ENCODE assay signal across 8 cellular contexts in genomic region chr2:209425082-209426071, GRCh38. TPM values are rescaled to one million over a fixed set of nuclear protein-coding genes. Genes with fewer than 3 reads are reported as not detected.
DNase-seq lines count a peak whose midpoint lies in the region; ATAC-seq and TF ChIP-seq lines count a peak whose summit lies in the region.

No MANE protein-coding gene starts in this region.

- peak; percentile 38 for ATAC-seq in GM18508 (IDR thresholded peaks at IDR 0.05; ENCODE audit: insufficient read depth, unreplicated experiment)
- ATAC-seq in IMR-90 (ENCODE audit: low read depth) = no peak
- ATAC-seq in naive thymus-derived CD8-positive, alpha-beta T cell = no peak

- H3K4me2 ChIP-seq in BLaER1 treated with 17β-estradiol and CSF1 and Interleukin-3, amounts not matched to agents 10 nM and 100 nM = peak overlapping the region; percentile 92 to 99 (median 98)
- H3K4me2 ChIP-seq in IMR-90 (ENCODE audit: low read depth, low read length) = peak overlapping the region; percentile 99
- peak overlapping the region; percentile 92 for H3K4me2 ChIP-seq in OCI-LY1 (ENCODE audit: low read length)

- no peaks in the 10 kb centered on the region for H3K36me3 Mint-ChIP-seq in endodermal cell (ENCODE audit: low read depth)
- no peaks in the 10 kb centered on the region for H3K36me3 Mint-ChIP-seq in naive thymus-derived CD8-positive, alpha-beta T cell

- no peaks in the 10 kb centered on the region for H3K9me1 ChIP-seq in IMR-90 (ENCODE audit: insufficient read depth, low read length)

- intact Hi-C loops in IMR-90 (cut with micrococcal nuclease) (loop anchor here (1.0 to 2.0 kb wide), 5 partner anchors 91 to 773 kb away; no protein-coding TSS in a partner anchor), colonic mucosa (cut with DNase I) (loop anchor here (10.0 kb wide), 1 partner anchor 149 kb away; no protein-coding TSS in a partner anchor)

- no peaks in the 10 kb centered on the region for H4K20me1 ChIP-seq in BLaER1 treated with 17β-estradiol and CSF1 and Interleukin-3, amounts not matched to agents 10 nM and 100 nM
- no peaks in the 10 kb centered on the region for H4K20me1 ChIP-seq in IMR-90 (ENCODE audit: insufficient read depth, low read length)
- no peaks in the 10 kb centered on the region for H4K20me1 ChIP-seq in OCI-LY1 (ENCODE audit: insufficient read depth, low read length)

- H3K18ac ChIP-seq in IMR-90 (ENCODE audit: low read depth, low read length) = no peak overlapping the region

- peak; percentile 66 for TF ChIP-seq RAD21 in IMR-90 (IDR thresholded peaks at IDR 0.05; ENCODE audit: low read length)

- no peak overlapping the region for H2AFZ ChIP-seq in IMR-90 (replicated peaks; ENCODE audit: low read length, poor library complexity)
- H2AFZ ChIP-seq in OCI-LY1 (ENCODE audit: low read length) = no peak overlapping the region

- peak overlapping the region; percentile 58 for H3K4me3 Mint-ChIP-seq in endodermal cell
- H3K4me3 Mint-ChIP-seq in naive thymus-derived CD8-positive, alpha-beta T cell = peak overlapping the region in 9 of 10 donors; percentile 74 to 85 (median 80)

- H4K5ac ChIP-seq in IMR-90 (ENCODE audit: low read depth, low read length) = no peak overlapping the region

- H3K56ac ChIP-seq in IMR-90 (ENCODE audit: extremely low read depth, insufficient read depth, low read length) = no peak overlapping the region

- no peak overlapping the region for H2AK5ac ChIP-seq in IMR-90 (ENCODE audit: low read depth, low read length)

- H3F3A ChIP-seq in OCI-LY1 (ENCODE audit: insufficient read depth, low read length) = no peaks in the 10 kb centered on the region

- no peak overlapping the region for H2BK15ac ChIP-seq in IMR-90 (ENCODE audit: low read depth, low read length)

- no peak overlapping the region for H3K4ac ChIP-seq in IMR-90 (ENCODE audit: low read depth, low read length)

- POLR2A ChIA-PET in IMR-90 (lab: Charles Lee; ENCODE audit: unreplicated experiment) = no interaction called here
- POLR2A ChIA-PET in naive thymus-derived CD8-positive, alpha-beta T cell (lab: Charles Lee) = no interaction called here

- H4K8ac ChIP-seq in IMR-90 (ENCODE audit: low read depth in 2 of 2, low read length in 2 of 2) = no peak overlapping the region

- TF ChIP-seq CTCF in IMR-90 (conservative IDR thresholded peaks at IDR 0.05; ENCODE audit: low read depth, low read length) (peak; percentile 65), OCI-LY1 (IDR thresholded peaks at IDR 0.05; ENCODE audit: low read length) (peak; percentile 60), endodermal cell (conservative IDR thresholded peaks at IDR 0.05) (peak; percentile 73), colonic mucosa (IDR thresholded peaks at IDR 0.05) (no peak)

- H3K27me3 ChIP-seq in BLaER1 treated with 17β-estradiol and CSF1 and Interleukin-3, amounts not matched to agents 10 nM and 100 nM = no peaks in the 10 kb centered on the region
- no peaks in the 10 kb centered on the region for H3K27me3 ChIP-seq in IMR-90 (ENCODE audit: control insufficient read depth, insufficient read depth, low read length)
- H3K27me3 ChIP-seq in OCI-LY1 (ENCODE audit: insufficient read depth, low read length) = no peaks in the 10 kb centered on the region
- peaks cover 25% of the 10 kb centered on the region for H3K27me3 ChIP-seq in endodermal cell (ENCODE audit: control insufficient read depth, insufficient read depth, low read length, poor library complexity, severe bottlenecking)
- no peaks in the 10 kb centered on the region for H3K27me3 ChIP-seq in colonic mucosa

- no peak overlapping the region for H3K23ac ChIP-seq in IMR-90 (ENCODE audit: low read depth, low read length)

- no peaks in the 10 kb centered on the region for H3K9me3 Mint-ChIP-seq in endodermal cell
- peaks cover 0 to 4% (median 0%) of the 10 kb centered on the region in 9 donors for H3K9me3 Mint-ChIP-seq in naive thymus-derived CD8-positive, alpha-beta T cell

- H3K4me1 ChIP-seq in BLaER1 treated with 17β-estradiol and CSF1 and Interleukin-3, amounts not matched to agents 10 nM and 100 nM = peaks cover 13 to 23% (median 17%) of the 10 kb centered on the region in 10 experiments; a peak in 19 of 20 replicates
- H3K4me1 ChIP-seq in IMR-90 (ENCODE audit: control insufficient read depth, insufficient read depth, low read length) (peaks cover 3% of the 10 kb centered on the region; the same call in 1 of the 2 replicates), OCI-LY1 (ENCODE audit: insufficient read depth, low read length, severe bottlenecking) (peaks cover 45% of the 10 kb centered on the region), endodermal cell (ENCODE audit: control insufficient read depth, insufficient read depth, low read length) (no peaks in the 10 kb centered on the region), colonic mucosa (no peaks in the 10 kb centered on the region)

- H3K9me3 ChIP-seq in BLaER1 treated with 17β-estradiol and CSF1 and Interleukin-3, amounts not matched to agents 10 nM and 100 nM (replicated peaks in 1 of 11) = no peaks in the 10 kb centered on the region
- H3K9me3 ChIP-seq in IMR-90 (ENCODE audit: control insufficient read depth, insufficient read depth, low read length) (no peaks in the 10 kb centered on the region), OCI-LY1 (ENCODE audit: low read length) (no peaks in the 10 kb centered on the region), endodermal cell (ENCODE audit: control insufficient read depth, low read length) (no peaks in the 10 kb centered on the region), colonic mucosa (no peaks in the 10 kb centered on the region)

- H2BK20ac ChIP-seq in IMR-90 (ENCODE audit: low read depth, low read length) = no peak overlapping the region

- peak overlapping the region in 8 of 10 experiments; percentile 73 to 92 (median 82); a peak in 16 of 20 replicates for H3K4me3 ChIP-seq in BLaER1 treated with 17β-estradiol and CSF1 and Interleukin-3, amounts not matched to agents 10 nM and 100 nM
- H3K4me3 ChIP-seq in IMR-90 (ENCODE audit: insufficient read depth, low read depth, low read length) = no peak overlapping the region
- peak overlapping the region; percentile 89 for H3K4me3 ChIP-seq in OCI-LY1 (ENCODE audit: low read depth, low read length, poor library complexity, severe bottlenecking)
- peak overlapping the region; percentile 81 for H3K4me3 ChIP-seq in endodermal cell (ENCODE audit: low read length)
- H3K4me3 ChIP-seq in colonic mucosa = no peak overlapping the region

- H3K9me2 ChIP-seq in OCI-LY1 (ENCODE audit: low read depth, low read length) = no peaks in the 10 kb centered on the region

- H3K9ac ChIP-seq in BLaER1 treated with 17β-estradiol and CSF1 and Interleukin-3, amounts not matched to agents 10 nM and 100 nM = peak overlapping the region in 9 of 11 experiments; percentile 58 to 81 (median 74); a peak in 15 of 22 replicates
- H3K9ac ChIP-seq in IMR-90 (ENCODE audit: low read depth, low read length) = no peak overlapping the region
- H3K9ac ChIP-seq in OCI-LY1 (ENCODE audit: low read length) = peak overlapping the region; percentile 73
- no peak overlapping the region for H3K9ac ChIP-seq in endodermal cell (ENCODE audit: extremely low read depth, low read length, poor library complexity, severe bottlenecking)
- H3K9ac ChIP-seq in colonic mucosa (ENCODE audit: low read depth in 2 of 2, low read length in 2 of 2) = no peak overlapping the region

- H3K79me1 ChIP-seq in IMR-90 (ENCODE audit: low read depth in 1 of 2, low read length in 2 of 2) = no peaks in the 10 kb centered on the region

- BruUV-seq in IMR-90 (replicated peaks; lab: Mats Ljungman, UMichigan) = no TSS peak

- peak; percentile 41 for DNase-seq in IMR-90
- peak; percentile 49 for DNase-seq in endodermal cell
- no peak for DNase-seq in naive thymus-derived CD8-positive, alpha-beta T cell
- no peak for DNase-seq in GM19240 (ENCODE audit: insufficient read length, low spot score)
- no peak for DNase-seq in colonic mucosa

- H3K36me3 ChIP-seq in BLaER1 treated with 17β-estradiol and CSF1 and Interleukin-3, amounts not matched to agents 10 nM and 100 nM = no peaks in the 10 kb centered on the region
- H3K36me3 ChIP-seq in IMR-90 (ENCODE audit: control insufficient read depth, insufficient read depth, low read length) = no peaks in the 10 kb centered on the region
- no peaks in the 10 kb centered on the region for H3K36me3 ChIP-seq in OCI-LY1 (ENCODE audit: insufficient read depth, low read length)
- H3K36me3 ChIP-seq in endodermal cell (ENCODE audit: control insufficient read depth, insufficient read depth, low read length) = no peaks in the 10 kb centered on the region
- H3K36me3 ChIP-seq in colonic mucosa = no peaks in the 10 kb centered on the region

- H4K91ac ChIP-seq in IMR-90 (ENCODE audit: insufficient read depth, low read depth, low read length) = no peak overlapping the region

- in situ Hi-C loops in IMR-90 (cut with MboI; ENCODE audit: low sequenced_read_pairs) = loop anchor here (5.0 kb wide), 1 partner anchor 127 kb away; no protein-coding TSS in a partner anchor

- H3K14ac ChIP-seq in IMR-90 (replicated peaks; ENCODE audit: low read depth, low read length) = no peak overlapping the region

- H3K27ac ChIP-seq in BLaER1 treated with 17β-estradiol and CSF1 and Interleukin-3, amounts not matched to agents 10 nM and 100 nM = peak overlapping the region in 1 of 11 experiments; percentile 62; a peak in 1 of 22 replicates
- H3K27ac ChIP-seq in IMR-90 (ENCODE audit: insufficient read depth, low read length) (no peak overlapping the region), OCI-LY1 (ENCODE audit: low read depth, low read length, poor library complexity, severe bottlenecking) (peak overlapping the region; percentile 49), endodermal cell (ENCODE audit: low read depth, low read length) (peak overlapping the region; percentile 77), colonic mucosa (no peak overlapping the region)

- H3K27ac Mint-ChIP-seq in endodermal cell = no peak overlapping the region
- H3K27ac Mint-ChIP-seq in naive thymus-derived CD8-positive, alpha-beta T cell = no peak overlapping the region

- peaks cover 10% of the 10 kb centered on the region for H3K4me1 Mint-ChIP-seq in endodermal cell
- peaks cover 10 to 21% (median 17%) of the 10 kb centered on the region in 4 donors for H3K4me1 Mint-ChIP-seq in naive thymus-derived CD8-positive, alpha-beta T cell

- no peak overlapping the region for H2BK5ac ChIP-seq in IMR-90 (ENCODE audit: low read depth, low read length, poor library complexity, severe bottlenecking)

- TF ChIP-seq POLR2A in IMR-90 (IDR thresholded peaks at IDR 0.05; ENCODE audit: low read depth, low read length) = no peak

- H3K79me2 ChIP-seq in OCI-LY1 (ENCODE audit: insufficient read depth, low read length) = peaks cover 28% of the 10 kb centered on the region; the same call in 1 of the 2 replicates

- WGBS in IMR-90 (ENCODE audit: extremely low coverage in 2 of 2, insufficient read length in 1 of 2), 2 experiments = no CpG with 5 or more reads among the region's 7 CpGs
- 17 to 47% methylated on average over 3 to 6 of the region's 7 CpGs for WGBS in endodermal cell (ENCODE audit: insufficient coverage in 1 of 2, insufficient read length in 1 of 2), 2 experiments

- H3K27me3 Mint-ChIP-seq in endodermal cell (ENCODE audit: insufficient read depth) = peaks cover 41% of the 10 kb centered on the region
- H3K27me3 Mint-ChIP-seq in naive thymus-derived CD8-positive, alpha-beta T cell = peaks cover 20 to 36% (median 31%) of the 10 kb centered on the region in 5 donors

- H2BK120ac ChIP-seq in IMR-90 (ENCODE audit: low read depth, low read length) = no peak overlapping the region

- CTCF ChIA-PET in IMR-90 (lab: Yijun Ruan, JAX) = interaction anchor here (0.6 to 2.6 kb wide), 8 partner anchors 8 to 130 kb away, joined by 3 to 18 read pairs (median 3); no protein-coding TSS in a partner anchor

- dilution Hi-C loops in IMR-90 (cut with HindIII; ENCODE audit: low sequenced_read_pairs, unreplicated experiment) = no loop called here

- no peak overlapping the region for H2AK9ac ChIP-seq in IMR-90 (replicated peaks; ENCODE audit: low read depth, low read length, poor library complexity)

RNA-seq across cellular contexts. Expression of gene MAP2, which starts 1.5 kb away (rescaled TPM):
- 0.28 and 0.36 TPM in 2 replicates for total RNA-seq in IMR-90 (2012; rRNA removed)
- 0.26 and 0.29 TPM in 2 replicates for polyA plus RNA-seq in IMR-90 (2012; rRNA removed)
- polyA plus RNA-seq in IMR-90 (2012; cell fraction: cytosol; rRNA removed) = 0.04 and 0.26 TPM in 2 replicates
- 0.26 and 0.42 TPM in 2 replicates for polyA plus RNA-seq in IMR-90 (2012; cell fraction: nucleus; rRNA removed; ENCODE audit: low replicate concordance)
- 1 to 10 TPM; 1.8 TPM for total RNA-seq in endodermal cell
- 172 TPM for polyA plus RNA-seq in endodermal cell (2013, experiment 1 of 2)
- 153 TPM for polyA plus RNA-seq in endodermal cell (2013, experiment 2 of 2)
- total RNA-seq in naive thymus-derived CD8-positive, alpha-beta T cell = under 1 TPM; 0.26 to 0.47 TPM
- not detected for polyA plus RNA-seq in naive thymus-derived CD8-positive, alpha-beta T cell
- total RNA-seq in colonic mucosa = 1 to 10 TPM in 1 of 2 donors, under 1 TPM in 1; 0.84 to 1.4 TPM

Comparison
In these comparisons a context has a peak if more than half of its experiments do, and no peak if none do; other contexts are left out.
1. H3K27ac ChIP-seq: peak in OCI-LY1 (single experiment) and endodermal cell (single experiment); none in IMR-90 (single experiment) and colonic mucosa (single experiment).
2. H3K4me3 ChIP-seq: peak in BLaER1 treated with 17β-estradiol and CSF1 and Interleukin-3, amounts not matched to agents 10 nM and 100 nM (8 of 10), OCI-LY1 (single experiment) and endodermal cell (single experiment); none in IMR-90 (single experiment) and colonic mucosa (single experiment).
3. H3K9ac ChIP-seq: peak in BLaER1 treated with 17β-estradiol and CSF1 and Interleukin-3, amounts not matched to agents 10 nM and 100 nM (9 of 11) and OCI-LY1 (single experiment); none in IMR-90 (single experiment), endodermal cell (single experiment) and colonic mucosa (0 of 2).
4. DNase-seq: peak in IMR-90 (single experiment) and endodermal cell (single experiment); none in naive thymus-derived CD8-positive, alpha-beta T cell (0 of 10), GM19240 (single experiment) and colonic mucosa (single experiment).
5. Peak in every context shown above with its lines, with median percentiles within 50 percentile points of each other: H3K4me2 ChIP-seq.